Comparison of ENCODE assay signal across 12 cellular contexts in the genomic region with DNA sequence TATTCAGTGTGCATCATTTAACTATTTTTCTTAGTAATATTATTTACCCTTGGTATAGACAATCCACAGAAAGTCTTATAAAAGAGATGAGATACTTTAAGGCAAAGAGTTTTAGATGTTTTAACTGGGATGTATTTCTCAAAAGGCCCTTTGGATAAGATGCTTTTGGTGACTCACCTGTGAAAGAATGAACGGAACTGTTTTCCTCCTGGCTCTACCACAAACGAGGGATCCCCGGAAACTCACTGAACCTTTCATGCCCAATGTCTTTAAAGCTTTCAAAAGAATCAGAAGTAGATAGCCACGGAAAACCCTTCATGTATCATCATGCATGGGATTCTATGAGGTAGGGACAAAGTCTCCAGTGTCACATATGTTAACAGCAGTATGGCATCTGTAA. TPM values are rescaled to one million over a fixed set of nuclear protein-coding genes. Genes with fewer than 3 reads are reported as not detected.
DNase-seq lines count a peak whose midpoint lies in the region; ATAC-seq and TF ChIP-seq lines count a peak whose summit lies in the region.
"Had no signal": no experiment of that assay in that cellular context is flagged by ENCODE, and none has a peak within 500 bp of the region (broad histone marks: within the 10 kb centered on the region; RNA-seq: fewer than 3 reads in every experiment).

No MANE protein-coding gene starts in this region.

- dilution Hi-C loops in IMR-90 (cut with HindIII; ENCODE audit: low sequenced_read_pairs, unreplicated experiment): no loop called here

- peak overlapping the region; percentile 93; the same call in 1 of the 2 replicates for H3K4me3 ChIP-seq in BLaER1
- H3K4me3 ChIP-seq in IMR-90 (ENCODE audit: insufficient read depth, low read depth, low read length): no peak overlapping the region

- WGBS in IMR-90 (ENCODE audit: extremely low coverage in 2 of 2, insufficient read length in 1 of 2), 2 experiments: no CpG with 5 or more reads among the region's 4 CpGs

- no peak overlapping the region for H3K18ac ChIP-seq in IMR-90 (ENCODE audit: low read depth, low read length)

- peaks cover 16 to 24% of the 10 kb centered on the region in 2 experiments for H3K79me1 ChIP-seq in IMR-90 (ENCODE audit: low read depth in 1 of 2, low read length in 2 of 2)

- H3K9ac ChIP-seq in BLaER1 (peak overlapping the region; percentile 90), IMR-90 (ENCODE audit: low read depth, low read length) (no peak overlapping the region)

- H2BK5ac ChIP-seq in IMR-90 (ENCODE audit: low read depth, low read length, poor library complexity, severe bottlenecking): no peak overlapping the region

- CTCF ChIA-PET in IMR-90 (lab: Yijun Ruan, JAX): no interaction called here

- H3K23ac ChIP-seq in IMR-90 (ENCODE audit: low read depth, low read length): no peak overlapping the region

- H3K36me3 Mint-ChIP-seq in activated naive CD8-positive, alpha-beta T cell treated with anti-CD3 and anti-CD28 coated beads, Interleukin-2, amount 50 U/mL, for 24 hours (ENCODE audit: low read depth): peaks cover 30% of the 10 kb centered on the region
- H3K36me3 Mint-ChIP-seq in naive B cell: peaks cover 0 to 7% of the 10 kb centered on the region in 2 donors

- no peak overlapping the region for H3K56ac ChIP-seq in IMR-90 (ENCODE audit: extremely low read depth, insufficient read depth, low read length)

- POLR2A ChIA-PET in IMR-90 (lab: Charles Lee; ENCODE audit: unreplicated experiment): no interaction called here

- no peak for TF ChIP-seq POLR2A in IMR-90 (IDR thresholded peaks at IDR 0.05; ENCODE audit: low read depth, low read length)

- H4K91ac ChIP-seq in IMR-90 (ENCODE audit: insufficient read depth, low read depth, low read length): no peak overlapping the region

- peaks cover 11% of the 10 kb centered on the region for H3K27me3 Mint-ChIP-seq in activated naive CD8-positive, alpha-beta T cell treated with anti-CD3 and anti-CD28 coated beads, Interleukin-2, amount 50 U/mL, for 24 hours
- peaks cover 0 to 7% (median 6%) of the 10 kb centered on the region in 3 donors for H3K27me3 Mint-ChIP-seq in naive B cell

- DNase-seq in IMR-90 (peak; percentile 10), naive B cell (no peak), GOT3 (lab: John Stamatoyannopoulos, UW) (no peak), NK-92 (lab: John Stamatoyannopoulos, UW; ENCODE audit: unreplicated experiment) (no peak)
- DNase-seq in activated naive CD8-positive, alpha-beta T cell treated with anti-CD3 and anti-CD28 coated beads, Interleukin-2, amount 50 U/mL, for 24 hours: no peak
- DNase-seq: DMS153; effector memory CD4-positive, alpha-beta T cell; NCI-H2029; SJCRH30 had no signal

- H3K36me3 ChIP-seq in BLaER1 (peaks cover 29% of the 10 kb centered on the region), IMR-90 (ENCODE audit: control insufficient read depth, insufficient read depth, low read length) (no peaks in the 10 kb centered on the region)

- ATAC-seq in IMR-90 (ENCODE audit: low read depth) (no peak), naive B cell (ENCODE audit: low read depth in 2 of 2) (no peak), HG02642 (IDR thresholded peaks at IDR 0.05; ENCODE audit: poor library complexity, unreplicated experiment) (no peak), GM18519 (IDR thresholded peaks at IDR 0.05; ENCODE audit: low FRiP score, unreplicated experiment) (no peak)
- ATAC-seq in activated naive CD8-positive, alpha-beta T cell treated with anti-CD3 and anti-CD28 coated beads, Interleukin-2, amount 50 U/mL, for 24 hours: no peak

- H4K20me1 ChIP-seq in BLaER1 (peaks cover 24% of the 10 kb centered on the region), IMR-90 (ENCODE audit: insufficient read depth, low read length) (no peaks in the 10 kb centered on the region)

- no peaks in the 10 kb centered on the region for H3K27me3 ChIP-seq in BLaER1
- no peaks in the 10 kb centered on the region for H3K27me3 ChIP-seq in IMR-90 (ENCODE audit: control insufficient read depth, insufficient read depth, low read length)
- H3K27me3 ChIP-seq: SJCRH30 had no signal

- intact Hi-C loops in IMR-90 (cut with micrococcal nuclease): loop anchor here (5.0 kb wide), 1 partner anchor 75 kb away; a partner anchor contains a TSS

- peak overlapping the region; percentile 39 for H3K27ac Mint-ChIP-seq in activated naive CD8-positive, alpha-beta T cell treated with anti-CD3 and anti-CD28 coated beads, Interleukin-2, amount 50 U/mL, for 24 hours
- H3K27ac Mint-ChIP-seq in naive B cell: no peak overlapping the region

- peaks cover 12% of the 10 kb centered on the region for H3K9me3 Mint-ChIP-seq in activated naive CD8-positive, alpha-beta T cell treated with anti-CD3 and anti-CD28 coated beads, Interleukin-2, amount 50 U/mL, for 24 hours
- peaks cover 0 to 3% (median 0%) of the 10 kb centered on the region in 7 donors for H3K9me3 Mint-ChIP-seq in naive B cell

- no peak overlapping the region for H2BK120ac ChIP-seq in IMR-90 (ENCODE audit: low read depth, low read length)

- H3K14ac ChIP-seq in IMR-90 (replicated peaks; ENCODE audit: low read depth, low read length): no peak overlapping the region

- H2BK20ac ChIP-seq in IMR-90 (ENCODE audit: low read depth, low read length): no peak overlapping the region

- H3K9me3 ChIP-seq in BLaER1 (peaks cover 28% of the 10 kb centered on the region), IMR-90 (ENCODE audit: control insufficient read depth, insufficient read depth, low read length) (peaks cover 4% of the 10 kb centered on the region; the same call in 1 of the 2 replicates)
- H3K9me3 ChIP-seq: SJCRH30 had no signal

- in situ Hi-C loops in IMR-90 (cut with MboI; ENCODE audit: low sequenced_read_pairs): no loop called here

- peak overlapping the region; percentile 100 for H3K4me3 Mint-ChIP-seq in activated naive CD8-positive, alpha-beta T cell treated with anti-CD3 and anti-CD28 coated beads, Interleukin-2, amount 50 U/mL, for 24 hours
- peak overlapping the region; percentile 91 to 100 (median 100) for H3K4me3 Mint-ChIP-seq in naive B cell

- H3K4me2 ChIP-seq in BLaER1 (peak overlapping the region; percentile 96), IMR-90 (ENCODE audit: low read depth, low read length) (no peak overlapping the region)

- no peak overlapping the region for H3K27ac ChIP-seq in BLaER1
- H3K27ac ChIP-seq in IMR-90 (ENCODE audit: insufficient read depth, low read length): no peak overlapping the region
- H3K27ac ChIP-seq: SJCRH30 had no signal

- no peak overlapping the region for H2BK15ac ChIP-seq in IMR-90 (ENCODE audit: low read depth, low read length)

- no peak overlapping the region for H4K5ac ChIP-seq in IMR-90 (ENCODE audit: low read depth, low read length)

- no peak overlapping the region for H2AK5ac ChIP-seq in IMR-90 (ENCODE audit: low read depth, low read length)

- H4K8ac ChIP-seq in IMR-90 (ENCODE audit: low read depth in 2 of 2, low read length in 2 of 2): no peak overlapping the region

- TF ChIP-seq CTCF in IMR-90 (conservative IDR thresholded peaks at IDR 0.05; ENCODE audit: low read depth, low read length): no peak

- H2AFZ ChIP-seq in IMR-90 (replicated peaks; ENCODE audit: low read length, poor library complexity): no peak overlapping the region

- H3K4me1 ChIP-seq in BLaER1: peaks cover 29% of the 10 kb centered on the region
- peaks cover 7% of the 10 kb centered on the region for H3K4me1 ChIP-seq in IMR-90 (ENCODE audit: control insufficient read depth, insufficient read depth, low read length)

- H3K9me1 ChIP-seq in IMR-90 (ENCODE audit: insufficient read depth, low read length): no peaks in the 10 kb centered on the region; the same call in 1 of the 2 replicates

- H2AK9ac ChIP-seq in IMR-90 (replicated peaks; ENCODE audit: low read depth, low read length, poor library complexity): peak overlapping the region; percentile 66

- no peak overlapping the region for H3K4ac ChIP-seq in IMR-90 (ENCODE audit: low read depth, low read length)

- H3K4me1 Mint-ChIP-seq in activated naive CD8-positive, alpha-beta T cell treated with anti-CD3 and anti-CD28 coated beads, Interleukin-2, amount 50 U/mL, for 24 hours: peaks cover 57% of the 10 kb centered on the region
- peaks cover 35 to 52% (median 48%) of the 10 kb centered on the region in 3 donors for H3K4me1 Mint-ChIP-seq in naive B cell

- BruUV-seq in IMR-90 (replicated peaks; lab: Mats Ljungman, UMichigan): no TSS peak

- TF ChIP-seq RAD21 in IMR-90 (IDR thresholded peaks at IDR 0.05; ENCODE audit: low read length): no peak

TF ChIP-seq in IMR-90, 13 proteins besides CTCF, POLR2A, EP300 and RAD21 (continues in another document):
- no peak for TF ChIP-seq NFE2L2 (IDR thresholded peaks at IDR 0.05; ENCODE audit: low read depth, low read length)
- TF ChIP-seq MAFK (IDR thresholded peaks at IDR 0.05; ENCODE audit: low read depth, low read length): no peak
- no peak for TF ChIP-seq RCOR1 (IDR thresholded peaks at IDR 0.05; ENCODE audit: insufficient replicate concordance, low read length)
- TF ChIP-seq MAZ (IDR thresholded peaks at IDR 0.05; ENCODE audit: borderline replicate concordance, low read depth, low read length): no peak
- TF ChIP-seq CHD1 (IDR thresholded peaks at IDR 0.05; ENCODE audit: low read depth, low read length): no peak
- TF ChIP-seq CEBPB (IDR thresholded peaks at IDR 0.05; ENCODE audit: low read depth, low read length): no peak
- no peak for TF ChIP-seq BHLHE40 (IDR thresholded peaks at IDR 0.05; ENCODE audit: low read depth, low read length)
- no peak for TF ChIP-seq SMC3 (IDR thresholded peaks at IDR 0.05; ENCODE audit: low read depth, low read length)
- TF ChIP-seq FOS (IDR thresholded peaks at IDR 0.05; ENCODE audit: low read depth, low read length): no peak
- TF ChIP-seq, protein P1, sequence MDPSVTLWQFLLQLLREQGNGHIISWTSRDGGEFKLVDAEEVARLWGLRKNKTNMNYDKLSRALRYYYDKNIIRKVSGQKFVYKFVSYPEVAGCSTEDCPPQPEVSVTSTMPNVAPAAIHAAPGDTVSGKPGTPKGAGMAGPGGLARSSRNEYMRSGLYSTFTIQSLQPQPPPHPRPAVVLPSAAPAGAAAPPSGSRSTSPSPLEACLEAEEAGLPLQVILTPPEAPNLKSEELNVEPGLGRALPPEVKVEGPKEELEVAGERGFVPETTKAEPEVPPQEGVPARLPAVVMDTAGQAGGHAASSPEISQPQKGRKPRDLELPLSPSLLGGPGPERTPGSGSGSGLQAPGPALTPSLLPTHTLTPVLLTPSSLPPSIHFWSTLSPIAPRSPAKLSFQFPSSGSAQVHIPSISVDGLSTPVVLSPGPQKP (IDR thresholded peaks at IDR 0.05; ENCODE audit: borderline replicate concordance, low read depth, low read length): no peak

RNA-seq across cellular contexts. Expression of a gene that starts 1.6 kb away (rescaled TPM):
- 3.1 and 4.3 TPM in 2 replicates for total RNA-seq in IMR-90 (2012; rRNA removed)
- polyA plus RNA-seq in IMR-90 (2012; rRNA removed): 0.86 and 0.93 TPM in 2 replicates
- 0.34 and 0.37 TPM in 2 replicates for polyA plus RNA-seq in IMR-90 (2012; cell fraction: cytosol; rRNA removed)
- 0.50 and 3.0 TPM in 2 replicates for polyA plus RNA-seq in IMR-90 (2012; cell fraction: nucleus; rRNA removed; ENCODE audit: low replicate concordance)
- 1 to 10 TPM in 5 of 6 donors, under 1 TPM in 1; 0.26 to 5.1 (median 2.8) TPM for polyA plus RNA-seq in naive B cell (ENCODE audit: low read depth in 6 of 6)
